In genomic region chr6:10837997-10838793, GRCh38 we compare ENCODE assay signal across 8 cellular contexts. TPM values are rescaled to one million over a fixed set of nuclear protein-coding genes. Genes with fewer than 3 reads are reported as not detected.
A peak's percentile ranks its signal among the peaks of the same experiment; 100 is the strongest.
DNase-seq lines count a peak whose midpoint lies in the region; ATAC-seq lines count a peak whose summit lies in the region.

A gene with protein sequence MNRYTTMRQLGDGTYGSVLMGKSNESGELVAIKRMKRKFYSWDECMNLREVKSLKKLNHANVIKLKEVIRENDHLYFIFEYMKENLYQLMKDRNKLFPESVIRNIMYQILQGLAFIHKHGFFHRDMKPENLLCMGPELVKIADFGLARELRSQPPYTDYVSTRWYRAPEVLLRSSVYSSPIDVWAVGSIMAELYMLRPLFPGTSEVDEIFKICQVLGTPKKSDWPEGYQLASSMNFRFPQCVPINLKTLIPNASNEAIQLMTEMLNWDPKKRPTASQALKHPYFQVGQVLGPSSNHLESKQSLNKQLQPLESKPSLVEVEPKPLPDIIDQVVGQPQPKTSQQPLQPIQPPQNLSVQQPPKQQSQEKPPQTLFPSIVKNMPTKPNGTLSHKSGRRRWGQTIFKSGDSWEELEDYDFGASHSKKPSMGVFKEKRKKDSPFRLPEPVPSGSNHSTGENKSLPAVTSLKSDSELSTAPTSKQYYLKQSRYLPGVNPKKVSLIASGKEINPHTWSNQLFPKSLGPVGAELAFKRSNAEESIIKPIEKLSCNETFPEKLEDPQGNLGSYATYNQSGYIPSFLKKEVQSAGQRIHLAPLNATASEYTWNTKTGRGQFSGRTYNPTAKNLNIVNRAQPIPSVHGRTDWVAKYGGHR (minus strand): TSS chr6:10838539. CDS start chr6:10830648, 7,891 bp downstream.

- H3K18ac ChIP-seq in mesenchymal stem cell (ENCODE audit: low read depth in 1 of 2, low read length in 2 of 2): no peak within 1 kb of the TSS

- no peaks in the 10 kb centered on the region for H3K36me3 Mint-ChIP-seq in CD4-positive, alpha-beta memory T cell
- peaks cover 10% of the 10 kb centered on the region for H3K36me3 Mint-ChIP-seq in effector memory CD8-positive, alpha-beta T cell (ENCODE audit: insufficient read depth)

- no peaks in the 10 kb centered on the region for H3K9me3 ChIP-seq in CD4-positive, alpha-beta memory T cell (ENCODE audit: control insufficient read depth in 1 of 2, low read length in 2 of 2)
- no peaks in the 10 kb centered on the region for H3K9me3 ChIP-seq in mesenchymal stem cell (ENCODE audit: control insufficient read depth, low read length)

- H3K4me3 ChIP-seq in CD4-positive, alpha-beta memory T cell (ENCODE audit: low read length in 2 of 2): peak within 1 kb of the TSS; percentile 5 to 44
- peak within 1 kb of the TSS; percentile 71 to 88 for H3K4me3 ChIP-seq in mesenchymal stem cell (ENCODE audit: insufficient read depth in 1 of 2, low read depth in 1 of 2, low read length in 2 of 2)

- H3K9me3 Mint-ChIP-seq in CD4-positive, alpha-beta memory T cell: peaks cover 0 to 17% (median 3%) of the 10 kb centered on the region in 8 donors
- no peaks in the 10 kb centered on the region for H3K9me3 Mint-ChIP-seq in effector memory CD8-positive, alpha-beta T cell

- peak within 1 kb of the TSS; percentile 99 for H2AFZ ChIP-seq in mesenchymal stem cell (ENCODE audit: low read depth, low read length)

- no peak within 1 kb of the TSS for H2BK15ac ChIP-seq in mesenchymal stem cell (ENCODE audit: low read depth, poor library complexity, severe bottlenecking)

- peaks cover 25% of the 10 kb centered on the region for H3K4me1 ChIP-seq in CD4-positive, alpha-beta memory T cell (ENCODE audit: insufficient read depth, low read length)
- H3K4me1 ChIP-seq in mesenchymal stem cell (ENCODE audit: control insufficient read depth, insufficient read depth, low read depth, low read length): peaks cover 7% of the 10 kb centered on the region

- WGBS in mesenchymal stem cell: under 1% methylated on average over 50 of the region's 53 CpGs

- no peak within 1 kb of the TSS for H3K4ac ChIP-seq in mesenchymal stem cell (ENCODE audit: low read depth in 1 of 2, low read length in 2 of 2)

- peaks cover 37 to 51% of the 10 kb centered on the region in 2 donors for H3K27me3 Mint-ChIP-seq in CD4-positive, alpha-beta memory T cell
- H3K27me3 Mint-ChIP-seq in effector memory CD8-positive, alpha-beta T cell: peaks cover 72 to 77% of the 10 kb centered on the region in 2 donors

- peak within 1 kb of the TSS; percentile 36 to 90 (median 82) for H3K27ac Mint-ChIP-seq in CD4-positive, alpha-beta memory T cell
- peak within 1 kb of the TSS; percentile 85 to 86 for H3K27ac Mint-ChIP-seq in effector memory CD8-positive, alpha-beta T cell

- peak within 1 kb of the TSS; percentile 79 to 92 (median 84) for H3K4me3 Mint-ChIP-seq in CD4-positive, alpha-beta memory T cell
- H3K4me3 Mint-ChIP-seq in effector memory CD8-positive, alpha-beta T cell: peak within 1 kb of the TSS; percentile 65 to 75

- CTCF ChIA-PET in CD4-positive, alpha-beta memory T cell (lab: Charles Lee; ENCODE audit: partially characterized antibody): no interaction called here

- H4K8ac ChIP-seq in mesenchymal stem cell (ENCODE audit: low read length): peak within 1 kb of the TSS; percentile 23

- intact Hi-C loops in CD4-positive, alpha-beta memory T cell (cut with micrococcal nuclease): loop anchor here (1.0 to 5.0 kb wide), 5 partner anchors 91 to 1174 kb away; partner anchors contain the start of genes C6orf52, HIVEP1, PAK1IP1 and SMIM13

- no peak within 1 kb of the TSS for H3K14ac ChIP-seq in mesenchymal stem cell (ENCODE audit: low read length in 2 of 2)

- peak within 1 kb of the TSS; percentile 99 for H3K4me2 ChIP-seq in mesenchymal stem cell (ENCODE audit: low read length, poor library complexity, severe bottlenecking)

- no peak within 1 kb of the TSS for H2BK12ac ChIP-seq in mesenchymal stem cell (ENCODE audit: low read length in 2 of 2)

- H3K27me3 ChIP-seq in CD4-positive, alpha-beta memory T cell (ENCODE audit: insufficient read depth, low read length): peaks cover 41% of the 10 kb centered on the region
- H3K27me3 ChIP-seq in mesenchymal stem cell (ENCODE audit: control insufficient read depth in 1 of 2, insufficient read depth in 1 of 2, low read length in 2 of 2): peaks cover 20 to 23% of the 10 kb centered on the region in 2 experiments

- no peak within 1 kb of the TSS for H2BK120ac ChIP-seq in mesenchymal stem cell (ENCODE audit: low read depth, low read length)

- no peak within 1 kb of the TSS for H2BK5ac ChIP-seq in mesenchymal stem cell (ENCODE audit: low read depth, low read length, poor library complexity, severe bottlenecking)

- no peak within 1 kb of the TSS for H4K91ac ChIP-seq in mesenchymal stem cell (ENCODE audit: low read length)

- peak; percentile 85 for ATAC-seq in GM19455 (IDR thresholded peaks at IDR 0.05; ENCODE audit: unreplicated experiment)
- ATAC-seq in HG03575 (IDR thresholded peaks at IDR 0.05; ENCODE audit: extremely low read depth, insufficient number of reproducible peaks, low FRiP score, unreplicated experiment): peak; percentile 49
- peak; percentile 94 for ATAC-seq in effector memory CD8-positive, alpha-beta T cell (replicated peaks)

- no peak within 1 kb of the TSS for H2AK5ac ChIP-seq in mesenchymal stem cell (ENCODE audit: low read length, severe bottlenecking)

- peaks cover 7 to 26% (median 20%) of the 10 kb centered on the region in 4 donors for H3K4me1 Mint-ChIP-seq in CD4-positive, alpha-beta memory T cell
- H3K4me1 Mint-ChIP-seq in effector memory CD8-positive, alpha-beta T cell (ENCODE audit: low read depth in 2 of 2): peaks cover 17% of the 10 kb centered on the region in 2 donors

- H3K23ac ChIP-seq in mesenchymal stem cell (ENCODE audit: low read length in 2 of 2): no peak within 1 kb of the TSS

- POLR2A ChIA-PET in CD4-positive, alpha-beta memory T cell (lab: Charles Lee; ENCODE audit: partially characterized antibody): interaction anchor here (0.8 to 1.2 kb wide), 2 partner anchors 116 to 144 kb away, joined by 4 read pairs; partner anchors contain the start of genes C6orf52, PAK1IP1 and TMEM14C

- peak within 1 kb of the TSS; percentile 22 for H3K27ac ChIP-seq in CD4-positive, alpha-beta memory T cell (ENCODE audit: low read depth, low read length)
- no peak within 1 kb of the TSS for H3K27ac ChIP-seq in mesenchymal stem cell (ENCODE audit: low read length, poor library complexity, severe bottlenecking)

- H3K79me1 ChIP-seq in mesenchymal stem cell (replicated peaks; ENCODE audit: low read length, poor library complexity, severe bottlenecking): no peaks in the 10 kb centered on the region

- peak within 1 kb of the TSS; percentile 90 for H3K9ac ChIP-seq in mesenchymal stem cell (ENCODE audit: low read length)

- H3K36me3 ChIP-seq in CD4-positive, alpha-beta memory T cell (ENCODE audit: insufficient read depth, low read length): no peaks in the 10 kb centered on the region
- no peaks in the 10 kb centered on the region for H3K36me3 ChIP-seq in mesenchymal stem cell (ENCODE audit: control insufficient read depth in 1 of 2, insufficient read depth in 2 of 2, low read depth in 1 of 2, low read length in 2 of 2)

- DNase-seq in CD4-positive, alpha-beta memory T cell: peak; percentile 89 to 91 (median 90)
- DNase-seq in NCI-H82 treated with DMSO at 0.1 percent for 48 hours (lab: John Stamatoyannopoulos, UW; ENCODE audit: unreplicated experiment) (peak; percentile 90), mesenchymal stem cell (peak; percentile 89)
- peak; percentile 44 to 77 for DNase-seq in activated CD8-positive, alpha-beta memory T cell treated with anti-CD3 and anti-CD28 coated beads for 1 hour (ENCODE audit: extremely low read depth in 1 of 2, low read depth in 1 of 2)
- DNase-seq in effector memory CD8-positive, alpha-beta T cell: peak; percentile 80 to 88 (median 86)
- peak; percentile 72 for DNase-seq in stimulated activated CD8-positive, alpha-beta memory T cell treated with anti-CD3 and anti-CD28 coated beads, Interleukin-12 subunit alpha, Interleukin-12 subunit beta, amount 100 ng/mL, for 1 hour (ENCODE audit: low read depth)

RNA-seq across cellular contexts. Expression of the gene that starts here (rescaled TPM):
- not detected for total RNA-seq in CD4-positive, alpha-beta memory T cell
- polyA plus RNA-seq in CD4-positive, alpha-beta memory T cell: under 1 TPM in 1 of 2 donors, not detected in 1; 0.14 TPM
- 0.03 TPM for polyA plus RNA-seq in mesenchymal stem cell (2013, experiment 1 of 2)
- 0.01 TPM for polyA plus RNA-seq in mesenchymal stem cell (2013, experiment 2 of 2)

Comparison
In these comparisons a context has a peak if more than half of its experiments do, and no peak if none do; other contexts are left out.
1. Peak in DNase-seq, H3K4me3 ChIP-seq and H3K27ac ChIP-seq in CD4-positive, alpha-beta memory T cell; RNA of the gene not detected or under 1 TPM.